ENCODE assay signal across 2 cellular contexts in the genomic region with DNA sequence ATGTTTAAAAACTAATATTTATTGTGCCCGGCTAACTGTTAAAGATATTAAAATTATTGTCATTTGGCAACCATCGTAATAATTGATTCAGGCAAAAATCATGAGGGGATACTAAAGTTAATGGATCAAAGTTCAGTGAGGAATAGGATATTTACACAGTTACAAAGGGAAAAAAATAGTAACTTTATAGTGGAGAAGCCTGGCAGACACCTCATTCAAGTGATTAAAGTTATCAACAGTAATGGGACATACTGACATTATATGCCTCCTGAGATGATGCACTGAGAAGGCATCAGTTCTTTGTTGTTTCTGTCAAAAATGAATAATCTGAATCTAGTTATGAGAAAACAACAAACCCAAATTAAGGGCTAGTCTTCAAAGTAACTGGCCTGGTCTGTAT.
TF ChIP-seq lines count a peak whose summit lies in the region.

No MANE protein-coding gene starts in this region.

TF ChIP-seq in A549, 52 proteins besides CTCF, POLR2A, EP300 and RAD21 (continued from another document):
- TF ChIP-seq, protein P1, sequence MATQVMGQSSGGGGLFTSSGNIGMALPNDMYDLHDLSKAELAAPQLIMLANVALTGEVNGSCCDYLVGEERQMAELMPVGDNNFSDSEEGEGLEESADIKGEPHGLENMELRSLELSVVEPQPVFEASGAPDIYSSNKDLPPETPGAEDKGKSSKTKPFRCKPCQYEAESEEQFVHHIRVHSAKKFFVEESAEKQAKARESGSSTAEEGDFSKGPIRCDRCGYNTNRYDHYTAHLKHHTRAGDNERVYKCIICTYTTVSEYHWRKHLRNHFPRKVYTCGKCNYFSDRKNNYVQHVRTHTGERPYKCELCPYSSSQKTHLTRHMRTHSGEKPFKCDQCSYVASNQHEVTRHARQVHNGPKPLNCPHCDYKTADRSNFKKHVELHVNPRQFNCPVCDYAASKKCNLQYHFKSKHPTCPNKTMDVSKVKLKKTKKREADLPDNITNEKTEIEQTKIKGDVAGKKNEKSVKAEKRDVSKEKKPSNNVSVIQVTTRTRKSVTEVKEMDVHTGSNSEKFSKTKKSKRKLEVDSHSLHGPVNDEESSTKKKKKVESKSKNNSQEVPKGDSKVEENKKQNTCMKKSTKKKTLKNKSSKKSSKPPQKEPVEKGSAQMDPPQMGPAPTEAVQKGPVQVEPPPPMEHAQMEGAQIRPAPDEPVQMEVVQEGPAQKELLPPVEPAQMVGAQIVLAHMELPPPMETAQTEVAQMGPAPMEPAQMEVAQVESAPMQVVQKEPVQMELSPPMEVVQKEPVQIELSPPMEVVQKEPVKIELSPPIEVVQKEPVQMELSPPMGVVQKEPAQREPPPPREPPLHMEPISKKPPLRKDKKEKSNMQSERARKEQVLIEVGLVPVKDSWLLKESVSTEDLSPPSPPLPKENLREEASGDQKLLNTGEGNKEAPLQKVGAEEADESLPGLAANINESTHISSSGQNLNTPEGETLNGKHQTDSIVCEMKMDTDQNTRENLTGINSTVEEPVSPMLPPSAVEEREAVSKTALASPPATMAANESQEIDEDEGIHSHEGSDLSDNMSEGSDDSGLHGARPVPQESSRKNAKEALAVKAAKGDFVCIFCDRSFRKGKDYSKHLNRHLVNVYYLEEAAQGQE (IDR thresholded peaks at IDR 0.05) = no peak
- TF ChIP-seq RFX5 (IDR thresholded peaks at IDR 0.05) (no peak), HOXA7 (CRISPR knock-in tag; IDR thresholded peaks at IDR 0.05) (no peak), ZFP36 (IDR thresholded peaks at IDR 0.05; ENCODE audit: borderline replicate concordance, partially characterized antibody) (no peak)

TF ChIP-seq in WTC11, 78 proteins besides CTCF, POLR2A, EP300 and RAD21 (continued from another document):
- TF ChIP-seq, protein P2, sequence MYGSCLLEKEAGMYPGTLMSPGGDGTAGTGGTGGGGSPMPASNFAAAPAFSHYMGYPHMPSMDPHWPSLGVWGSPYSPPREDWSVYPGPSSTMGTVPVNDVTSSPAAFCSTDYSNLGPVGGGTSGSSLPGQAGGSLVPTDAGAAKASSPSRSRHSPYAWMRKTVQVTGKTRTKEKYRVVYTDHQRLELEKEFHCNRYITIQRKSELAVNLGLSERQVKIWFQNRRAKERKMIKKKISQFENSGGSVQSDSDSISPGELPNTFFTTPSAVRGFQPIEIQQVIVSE (CRISPR knock-in tag; IDR thresholded peaks at IDR 0.05; ENCODE audit: borderline replicate concordance) = no peak
- TF ChIP-seq CBFB (CRISPR knock-in tag; IDR thresholded peaks at IDR 0.05; ENCODE audit: low read depth) (no peak), JUN (CRISPR knock-in tag; IDR thresholded peaks at IDR 0.05) (no peak), NFE2L1 (CRISPR knock-in tag; IDR thresholded peaks at IDR 0.05) (no peak)
- TF ChIP-seq, protein P3, sequence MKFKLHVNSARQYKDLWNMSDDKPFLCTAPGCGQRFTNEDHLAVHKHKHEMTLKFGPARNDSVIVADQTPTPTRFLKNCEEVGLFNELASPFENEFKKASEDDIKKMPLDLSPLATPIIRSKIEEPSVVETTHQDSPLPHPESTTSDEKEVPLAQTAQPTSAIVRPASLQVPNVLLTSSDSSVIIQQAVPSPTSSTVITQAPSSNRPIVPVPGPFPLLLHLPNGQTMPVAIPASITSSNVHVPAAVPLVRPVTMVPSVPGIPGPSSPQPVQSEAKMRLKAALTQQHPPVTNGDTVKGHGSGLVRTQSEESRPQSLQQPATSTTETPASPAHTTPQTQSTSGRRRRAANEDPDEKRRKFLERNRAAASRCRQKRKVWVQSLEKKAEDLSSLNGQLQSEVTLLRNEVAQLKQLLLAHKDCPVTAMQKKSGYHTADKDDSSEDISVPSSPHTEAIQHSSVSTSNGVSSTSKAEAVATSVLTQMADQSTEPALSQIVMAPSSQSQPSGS (CRISPR knock-in tag; IDR thresholded peaks at IDR 0.05; ENCODE audit: borderline replicate concordance, low read depth) = no peak
TF ChIP-seq in WTC11: peak in this region for 0.
